In the genomic region with DNA sequence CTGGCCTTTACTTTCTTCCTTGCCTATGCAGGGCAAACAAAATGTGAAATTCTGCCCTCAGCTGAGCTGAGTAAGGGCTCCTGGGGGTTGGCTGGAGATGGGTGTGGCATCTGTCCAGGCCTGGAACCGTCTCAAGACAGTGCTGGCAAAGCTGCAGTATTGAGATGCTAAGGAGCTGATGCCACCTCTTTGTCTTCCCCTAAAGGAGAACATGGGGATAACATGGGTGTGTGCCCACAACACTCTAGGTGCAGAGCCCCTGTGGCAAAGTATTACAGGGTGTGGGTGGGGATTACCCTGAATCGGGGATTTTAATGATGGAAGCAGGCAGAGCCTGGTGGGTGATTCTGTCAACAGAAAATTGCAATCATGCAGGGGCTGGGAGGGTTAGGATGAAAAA, we compare ENCODE assay signal across 11 cellular contexts. TPM values are rescaled to one million over a fixed set of nuclear protein-coding genes. Genes with fewer than 3 reads are reported as not detected.
DNase-seq lines count a peak whose midpoint lies in the region; ATAC-seq and TF ChIP-seq lines count a peak whose summit lies in the region.
"Had no signal": no experiment of that assay in that cellular context is flagged by ENCODE, and none has a peak within 500 bp of the region (broad histone marks: within the 10 kb centered on the region; RNA-seq: fewer than 3 reads in every experiment).

No MANE protein-coding gene starts in this region.

- TF ChIP-seq CTCF in cardiac muscle cell (IDR thresholded peaks at IDR 0.05; ENCODE audit: low read depth, low read length) (peak; percentile 14), MM.1S (IDR thresholded peaks at IDR 0.05; ENCODE audit: low read length) (peak; percentile 22), cardiac fibroblast (IDR thresholded peaks at IDR 0.05; ENCODE audit: low read depth, low read length) (peak; percentile 10)

- H3K4me1 ChIP-seq in cardiac muscle cell (ENCODE audit: low read depth) (peaks cover 6% of the 10 kb centered on the region), MM.1S (ENCODE audit: low read length) (peaks cover 20% of the 10 kb centered on the region)

- no peak overlapping the region for H3K9ac ChIP-seq in MM.1S (ENCODE audit: low read length)

- peaks cover 39% of the 10 kb centered on the region for H3K36me3 ChIP-seq in cardiac muscle cell
- no peaks in the 10 kb centered on the region for H3K36me3 ChIP-seq in MM.1S (replicated peaks; ENCODE audit: insufficient read depth, low read length)
- H3K36me3 ChIP-seq: breast epithelium had no signal

- H3K4me3 ChIP-seq in cardiac muscle cell (no peak overlapping the region), MM.1S (ENCODE audit: low read length) (no peak overlapping the region), cardiac fibroblast (replicated peaks in 1 of 2; ENCODE audit: low read depth in 2 of 2, low read length in 2 of 2) (no peak overlapping the region)
- H3K4me3 ChIP-seq: breast epithelium, skin epidermis, suprapubic skin had no signal

- no peaks in the 10 kb centered on the region for H4K20me1 ChIP-seq in MM.1S (ENCODE audit: insufficient read depth, low read length)

- H3K9me2 ChIP-seq in MM.1S (replicated peaks; ENCODE audit: insufficient read depth, low read length), result no peaks in the 10 kb centered on the region

- H3K4me2 ChIP-seq in MM.1S (ENCODE audit: low read depth, low read length), result no peak overlapping the region

- no peak overlapping the region for H2AFZ ChIP-seq in MM.1S (ENCODE audit: low read length)

- 0 out of 2 replicates have a peak, but pooled peaks cover 6% of the 10 kb centered on the region for H3F3A ChIP-seq in MM.1S (ENCODE audit: insufficient read depth, low read length)

- H3K79me2 ChIP-seq in MM.1S (ENCODE audit: low read length), result peaks cover 17% of the 10 kb centered on the region

- intact Hi-C loops in left cardiac atrium (cut with DNase I), result loop anchor here in 1 of 2 donors (5.0 kb wide), 1 partner anchor 53 kb away; the partner anchor contains the start of gene KDM4A

- H3K9me3 ChIP-seq in cardiac muscle cell (ENCODE audit: low read depth) (no peaks in the 10 kb centered on the region), MM.1S (replicated peaks; ENCODE audit: insufficient read depth, low read length) (no peaks in the 10 kb centered on the region)
- H3K9me3 ChIP-seq: breast epithelium, suprapubic skin had no signal

- DNase-seq in cardiac muscle cell (ENCODE audit: low read depth in 1 of 2, low spot score in 1 of 2) (peak in 1 of 2 donors; percentile 43), left cardiac atrium (no peak), MM.1S (no peak), cardiac fibroblast (ENCODE audit: low read depth in 2 of 2) (peak; percentile 44 to 74), stromal cell of bone marrow (ENCODE audit: low read depth) (peak; percentile 59), retina (no peak), NCI-H1048 (lab: John Stamatoyannopoulos, UW) (no peak)

- H3K27ac ChIP-seq in cardiac muscle cell (no peak overlapping the region), MM.1S (ENCODE audit: low read length) (no peak overlapping the region)
- H3K27ac ChIP-seq: breast epithelium, suprapubic skin had no signal

- ATAC-seq in left cardiac atrium, result no peak
- no peak for ATAC-seq in GM21786 (IDR thresholded peaks at IDR 0.05; ENCODE audit: unreplicated experiment)

- H3K27me3 ChIP-seq in cardiac muscle cell, result no peaks in the 10 kb centered on the region
- H3K27me3 ChIP-seq in MM.1S (replicated peaks; ENCODE audit: insufficient read depth, low read length), result no peaks in the 10 kb centered on the region
- H3K27me3 ChIP-seq: breast epithelium, suprapubic skin had no signal

RNA-seq across cellular contexts. Expression of gene ST3GAL3, which starts 2.5 kb away (rescaled TPM):
- 27.8 and 34.7 TPM in 2 replicates for total RNA-seq in cardiac muscle cell
- polyA plus RNA-seq in cardiac muscle cell, result 35.6 and 35.7 TPM in 2 replicates
- 10 to 100 TPM; 19.4 to 25.9 TPM for total RNA-seq in left cardiac atrium

RNA-seq across cellular contexts. Expression of gene KDM4A, which starts 54.9 kb away (rescaled TPM):
- total RNA-seq in cardiac muscle cell (29.0 and 29.8 TPM in 2 replicates), left cardiac atrium (10 to 100 TPM; 13.7 to 15.3 TPM)
- 21.5 and 24.6 TPM in 2 replicates for polyA plus RNA-seq in cardiac muscle cell

Comparison
In these comparisons a context has a peak if more than half of its experiments do, and no peak if none do; other contexts are left out.
1. DNase-seq: peak in cardiac fibroblast (2 of 2) and stromal cell of bone marrow (single experiment); none in left cardiac atrium (single experiment), MM.1S (single experiment), retina (single experiment) and NCI-H1048 (single experiment).
2. Peak in every context shown above with its lines, with median percentiles within 50 percentile points of each other: CTCF ChIP-seq.